In the genomic region with DNA sequence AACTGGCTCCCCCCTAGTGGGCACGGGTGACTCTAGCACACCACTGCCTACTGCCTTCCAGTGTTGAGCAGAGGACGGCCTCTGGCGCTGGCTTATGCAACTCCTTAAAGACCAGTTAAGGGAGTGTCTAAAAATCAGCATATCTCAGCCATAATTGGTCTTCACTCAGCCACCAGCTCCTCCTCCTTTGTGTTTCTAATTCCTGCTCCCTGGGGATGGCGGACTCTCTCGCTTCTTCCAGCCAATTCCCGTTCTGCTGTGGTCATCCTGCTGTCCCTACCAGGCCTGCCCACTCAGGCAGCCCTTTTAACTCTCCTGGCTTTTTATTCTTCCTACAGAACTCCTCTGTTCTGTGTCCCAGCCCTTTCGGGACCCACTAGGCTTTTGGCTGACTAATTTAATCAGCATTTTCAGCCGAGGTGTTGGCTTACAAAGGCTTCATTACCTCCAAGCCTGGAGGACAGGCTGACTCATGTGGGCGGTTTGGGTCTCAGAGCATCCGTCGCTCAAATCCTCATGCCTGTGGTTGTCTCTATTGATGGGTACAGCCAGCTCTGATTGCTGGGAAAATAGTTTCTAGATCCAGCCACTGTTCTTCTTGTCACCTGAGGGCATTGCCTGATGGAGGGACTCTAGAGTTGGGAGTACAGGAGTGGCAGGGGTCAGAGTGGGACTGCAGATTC, we compare ENCODE assay signal across 8 cellular contexts.
DNase-seq lines count a peak whose midpoint lies in the region; ATAC-seq and TF ChIP-seq lines count a peak whose summit lies in the region.

No MANE protein-coding gene starts in this region.

- H3K9ac ChIP-seq in mammary epithelial cell (ENCODE audit: insufficient read depth, low read length), result peak overlapping the region; percentile 44

- H3K9me3 ChIP-seq in mammary epithelial cell (replicated peaks; ENCODE audit: insufficient read depth, low read length) (no peaks in the 10 kb centered on the region), esophagus muscularis mucosa (no peaks in the 10 kb centered on the region)

- TF ChIP-seq CTCF in mammary epithelial cell (conservative IDR thresholded peaks at IDR 0.05 in 1 of 2, IDR thresholded peaks at IDR 0.05 in 1 of 2; ENCODE audit: extremely low read depth in 1 of 2, insufficient read depth in 1 of 2, low read depth in 1 of 2, low read length in 2 of 2) (peak; percentile 52 to 56), mesothelial cell of epicardium (IDR thresholded peaks at IDR 0.05; ENCODE audit: unreplicated experiment) (no peak), esophagus muscularis mucosa (IDR thresholded peaks at IDR 0.05) (peak in 1 of 3 experiments; percentile 33)

- H3K79me2 ChIP-seq in mammary epithelial cell (ENCODE audit: insufficient read depth, low read length), result no peaks in the 10 kb centered on the region

- no peaks in the 10 kb centered on the region for H4K20me1 ChIP-seq in mammary epithelial cell (ENCODE audit: insufficient read depth, low read length)

- in situ Hi-C loops in mammary epithelial cell (cut with MboI; ENCODE audit: low sequenced_read_pairs in 2 of 2), result no loop called here

- peak overlapping the region; percentile 19 to 47 (median 32) for H3K4me3 ChIP-seq in mammary epithelial cell (replicated peaks in 1 of 3; ENCODE audit: insufficient read depth in 1 of 3, low read depth in 2 of 3, low read length in 3 of 3)
- no peak overlapping the region for H3K4me3 ChIP-seq in esophagus muscularis mucosa

- DNase-seq in Daoy (ENCODE audit: low read depth) (peak; percentile 95), NCI-H2171 (lab: John Stamatoyannopoulos, UW) (peak; percentile 56), mammary epithelial cell (peak; percentile 87), mesothelial cell of epicardium (ENCODE audit: low spot score in 2 of 2, unreplicated experiment in 2 of 2) (no peak), HuH-7 (ENCODE audit: low spot score) (no peak), esophagus muscularis mucosa (ENCODE audit: extremely low spot score) (no peak)
- no peak for DNase-seq in activated CD4-positive, alpha-beta T cell treated with anti-CD3 and anti-CD28 coated beads for 48 hours
- no peak for DNase-seq in activated CD8-positive, alpha-beta T cell treated with anti-CD3 and anti-CD28 coated beads, Interleukin-2, amount 10 ng/mL, durations not matched to agents 7 days and 5 days

- WGBS in mammary epithelial cell (ENCODE audit: low coverage, missing lambda C conversion rate), result 10% methylated on average over 10 of the region's 11 CpGs
- 35% methylated on average over 11 of the region's 11 CpGs for WGBS in esophagus muscularis mucosa

- TF ChIP-seq POLR2A in esophagus muscularis mucosa (IDR thresholded peaks at IDR 0.05; ENCODE audit: low read depth), result no peak

- H3K36me3 ChIP-seq in mammary epithelial cell (ENCODE audit: insufficient read depth, low read length) (no peaks in the 10 kb centered on the region), esophagus muscularis mucosa (no peaks in the 10 kb centered on the region)

- H3K27me3 ChIP-seq in mammary epithelial cell (ENCODE audit: insufficient read depth, low read length) (no peaks in the 10 kb centered on the region), esophagus muscularis mucosa (no peaks in the 10 kb centered on the region)

- H3K4me3 Mint-ChIP-seq in mesothelial cell of epicardium, result peak overlapping the region; percentile 5
- H3K4me3 Mint-ChIP-seq in activated CD8-positive, alpha-beta T cell treated with anti-CD3 and anti-CD28 coated beads, Interleukin-2, amount 10 ng/mL, durations not matched to agents 7 days and 5 days, result no peak overlapping the region

- H3K4me1 ChIP-seq in mammary epithelial cell (ENCODE audit: insufficient read depth, low read length) (peaks cover 30% of the 10 kb centered on the region), esophagus muscularis mucosa (peaks cover 4 to 22% (median 11%) of the 10 kb centered on the region in 4 donors)

- POLR2A ChIA-PET in activated CD8-positive, alpha-beta T cell treated with anti-CD3 and anti-CD28 coated beads, Interleukin-2, amount 10 ng/mL, durations not matched to agents 7 days and 5 days (lab: Charles Lee), result no interaction called here

- no TSS peak for BruUV-seq in mammary epithelial cell (replicated peaks; lab: Mats Ljungman, UMichigan)

- H3K27ac Mint-ChIP-seq in mesothelial cell of epicardium, result no peak overlapping the region
- H3K27ac Mint-ChIP-seq in activated CD8-positive, alpha-beta T cell treated with anti-CD3 and anti-CD28 coated beads, Interleukin-2, amount 10 ng/mL, durations not matched to agents 7 days and 5 days, result no peak overlapping the region

- peaks cover 5% of the 10 kb centered on the region for H3K9me3 Mint-ChIP-seq in mesothelial cell of epicardium
- no peaks in the 10 kb centered on the region for H3K9me3 Mint-ChIP-seq in activated CD8-positive, alpha-beta T cell treated with anti-CD3 and anti-CD28 coated beads, Interleukin-2, amount 10 ng/mL, durations not matched to agents 7 days and 5 days (ENCODE audit: insufficient read depth)

- H3K27me3 Mint-ChIP-seq in mesothelial cell of epicardium (ENCODE audit: low read depth), result peaks cover 27% of the 10 kb centered on the region
- H3K27me3 Mint-ChIP-seq in activated CD8-positive, alpha-beta T cell treated with anti-CD3 and anti-CD28 coated beads, Interleukin-2, amount 10 ng/mL, durations not matched to agents 7 days and 5 days (ENCODE audit: low read depth), result no peaks in the 10 kb centered on the region

- CTCF ChIA-PET in mammary epithelial cell (lab: Charles Lee; ENCODE audit: low non-redundant PET), result interaction anchor here (1.1 kb wide), 1 partner anchor 75 kb away, joined by 9 read pairs; no protein-coding TSS in a partner anchor
- CTCF ChIA-PET in activated CD8-positive, alpha-beta T cell treated with anti-CD3 and anti-CD28 coated beads, Interleukin-2, amount 10 ng/mL, durations not matched to agents 7 days and 5 days (lab: Charles Lee), result no interaction called here

- intact Hi-C loops in mammary epithelial cell (cut with micrococcal nuclease) (loop anchor here (2.0 to 5.0 kb wide), 2 partner anchors 75 to 625 kb away; a partner anchor contains a TSS), esophagus muscularis mucosa (cut with DNase I) (no loop called here)

- dilution Hi-C loops in mammary epithelial cell (cut with HindIII; ENCODE audit: low sequenced_read_pairs), result no loop called here

- peak overlapping the region; percentile 52 for H3K4me2 ChIP-seq in mammary epithelial cell (ENCODE audit: insufficient read depth, low read depth, low read length)

- H3K4me1 Mint-ChIP-seq in mesothelial cell of epicardium, result peaks cover 3% of the 10 kb centered on the region
- no peaks in the 10 kb centered on the region for H3K4me1 Mint-ChIP-seq in activated CD8-positive, alpha-beta T cell treated with anti-CD3 and anti-CD28 coated beads, Interleukin-2, amount 10 ng/mL, durations not matched to agents 7 days and 5 days (ENCODE audit: low read depth)

- H3K27ac ChIP-seq in mammary epithelial cell (ENCODE audit: insufficient read depth, low read depth, low read length) (peak overlapping the region; percentile 93), esophagus muscularis mucosa (replicated peaks in 1 of 4) (peak overlapping the region in 1 of 4 donors; percentile 68)

- H3K36me3 Mint-ChIP-seq in mesothelial cell of epicardium, result no peaks in the 10 kb centered on the region
- no peaks in the 10 kb centered on the region for H3K36me3 Mint-ChIP-seq in activated CD8-positive, alpha-beta T cell treated with anti-CD3 and anti-CD28 coated beads, Interleukin-2, amount 10 ng/mL, durations not matched to agents 7 days and 5 days (ENCODE audit: low read depth)

- ATAC-seq in activated CD8-positive, alpha-beta T cell treated with anti-CD3 and anti-CD28 coated beads, Interleukin-2, amount 10 ng/mL, durations not matched to agents 7 days and 5 days, result no peak

- no peak for TF ChIP-seq EP300 in esophagus muscularis mucosa (IDR thresholded peaks at IDR 0.05)

- H2AFZ ChIP-seq in mammary epithelial cell (ENCODE audit: low read depth, low read length), result peak overlapping the region; percentile 70

Comparison
In these comparisons a context has a peak if more than half of its experiments do, and no peak if none do; other contexts are left out.
1. DNase-seq: peak in Daoy (single experiment), NCI-H2171 (single experiment) and mammary epithelial cell (single experiment); none in mesothelial cell of epicardium (0 of 2), activated CD4-positive, alpha-beta T cell treated with anti-CD3 and anti-CD28 coated beads for 48 hours (single experiment), activated CD8-positive, alpha-beta T cell treated with anti-CD3 and anti-CD28 coated beads, Interleukin-2, amount 10 ng/mL, durations not matched to agents 7 days and 5 days (single experiment), HuH-7 (single experiment) and esophagus muscularis mucosa (single experiment).
2. H3K4me3 ChIP-seq: peak in mammary epithelial cell (3 of 3); none in esophagus muscularis mucosa (0 of 4).